ENCODE assay signal across 9 cellular contexts in the genomic region with DNA sequence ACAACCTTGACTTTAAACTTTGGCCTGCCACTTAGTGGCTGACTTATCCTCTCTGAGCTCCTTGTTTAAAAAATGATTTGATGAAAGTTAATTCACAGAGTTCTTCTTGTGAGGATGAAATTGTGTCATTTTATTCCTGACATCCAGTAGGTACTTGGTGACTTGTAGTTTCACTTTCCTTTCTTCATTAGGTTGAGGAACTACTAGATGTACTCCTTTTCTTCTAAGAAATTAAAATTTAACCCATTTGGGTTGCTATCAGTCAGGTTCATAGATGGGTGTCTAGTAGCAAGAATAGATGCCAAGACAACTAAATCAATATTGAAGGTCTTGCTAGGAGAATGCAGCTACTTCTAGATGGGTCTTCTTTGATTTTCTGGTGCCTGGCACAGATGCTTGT. TPM values are rescaled to one million over a fixed set of nuclear protein-coding genes. Genes with fewer than 3 reads are reported as not detected.
DNase-seq lines count a peak whose midpoint lies in the region; ATAC-seq and TF ChIP-seq lines count a peak whose summit lies in the region.
"Had no signal": no experiment of that assay in that cellular context is flagged by ENCODE, and none has a peak within 500 bp of the region (broad histone marks: within the 10 kb centered on the region; RNA-seq: fewer than 3 reads in every experiment).

No MANE protein-coding gene starts in this region.

- H3K79me2 ChIP-seq in PC-9 (ENCODE audit: low read depth), result peaks cover 90% of the 10 kb centered on the region

- no peak for DNase-seq in Calu3
- no peak for DNase-seq in PC-9
- DNase-seq in lower lobe of right lung, result no peak
- DNase-seq in SHP77 (lab: John Stamatoyannopoulos, UW), result no peak
- DNase-seq in central memory CD4-positive, alpha-beta T cell, result no peak
- no peak for DNase-seq in NCI-H1092 treated with DMSO at 0.1 percent for 48 hours (lab: John Stamatoyannopoulos, UW)
- DNase-seq in SK-N-DZ (ENCODE audit: low spot score), result no peak
- DNase-seq: NCI-H1105 had no signal

- H3F3A ChIP-seq in PC-9 (ENCODE audit: insufficient read depth, low read depth), result peaks cover 19% of the 10 kb centered on the region

- H3K36me3 Mint-ChIP-seq in Calu3 (ENCODE audit: insufficient read depth, unreplicated experiment), result peaks cover 31% of the 10 kb centered on the region

- H3K36me3 ChIP-seq in PC-9 (ENCODE audit: low read depth), result peaks cover 19% of the 10 kb centered on the region
- peaks cover 7% of the 10 kb centered on the region for H3K36me3 ChIP-seq in lower lobe of right lung

- 0 out of 2 replicates have a peak overlapping the region, but pooled peaks have one; percentile 4 for H3K4me2 ChIP-seq in PC-9

- H3K9me3 Mint-ChIP-seq in Calu3 (ENCODE audit: low read depth, unreplicated experiment), result no peaks in the 10 kb centered on the region

- peak overlapping the region; percentile 9 for H3K4me3 Mint-ChIP-seq in Calu3 (ENCODE audit: low read depth, unreplicated experiment)

- peaks cover 39% of the 10 kb centered on the region for H3K4me1 Mint-ChIP-seq in Calu3 (ENCODE audit: low read depth, unreplicated experiment)

- H3K9me3 ChIP-seq in PC-9 (ENCODE audit: insufficient read depth, low read depth), result no peaks in the 10 kb centered on the region
- H3K9me3 ChIP-seq in lower lobe of right lung, result no peaks in the 10 kb centered on the region

- H3K27ac ChIP-seq in PC-9, result no peak overlapping the region
- H3K27ac ChIP-seq in lower lobe of right lung, result no peak overlapping the region

- no TSS peak for BruUV-seq in Calu3 (replicated peaks; lab: Mats Ljungman, UMichigan)
- BruUV-seq in PC-9 (replicated peaks; lab: Mats Ljungman, UMichigan), result no TSS peak

- no peak overlapping the region for H3K27ac Mint-ChIP-seq in Calu3 (ENCODE audit: unreplicated experiment)

- H3K4me1 ChIP-seq in PC-9 (replicated peaks; ENCODE audit: insufficient read depth) (peaks cover 24% of the 10 kb centered on the region), lower lobe of right lung (peaks cover 77% of the 10 kb centered on the region)

- H2AFZ ChIP-seq in PC-9, result no peak overlapping the region

- intact Hi-C loops in Calu3 (cut with micrococcal nuclease; ENCODE audit: unreplicated experiment) (no loop called here), PC-9 (cut with micrococcal nuclease; ENCODE audit: unreplicated experiment) (no loop called here), lower lobe of right lung (cut with DNase I) (no loop called here)

- H4K20me1 ChIP-seq in PC-9 (ENCODE audit: insufficient read depth), result peaks cover 23% of the 10 kb centered on the region

- ATAC-seq in GM21528 (IDR thresholded peaks at IDR 0.05; ENCODE audit: low FRiP score, unreplicated experiment) (peak; percentile 30), lower lobe of right lung (no peak)

- TF ChIP-seq CTCF in Calu3 (IDR thresholded peaks at IDR 0.05; ENCODE audit: unreplicated experiment) (no peak), PC-9 (conservative IDR thresholded peaks at IDR 0.05) (no peak), lower lobe of right lung (IDR thresholded peaks at IDR 0.05) (no peak)

- no peak overlapping the region for H3K4me3 ChIP-seq in PC-9
- H3K4me3 ChIP-seq in lower lobe of right lung, result peak overlapping the region; percentile 4

- no peaks in the 10 kb centered on the region for H3K27me3 ChIP-seq in PC-9 (ENCODE audit: insufficient read depth, low read depth)
- H3K27me3 ChIP-seq in lower lobe of right lung (ENCODE audit: low read depth), result no peaks in the 10 kb centered on the region

- no peaks in the 10 kb centered on the region for H3K27me3 Mint-ChIP-seq in Calu3 (ENCODE audit: unreplicated experiment)

- CTCF ChIA-PET in Calu3 (lab: Charles Lee) (interaction anchor here (0.5 to 0.7 kb wide), 2 partner anchors 74 to 248 kb away, joined by 4 read pairs; no protein-coding TSS in a partner anchor), PC-9 (lab: Charles Lee) (no interaction called here)

- no peaks in the 10 kb centered on the region for H3K9me2 ChIP-seq in PC-9 (ENCODE audit: insufficient read depth)

- POLR2A ChIA-PET in PC-9 (lab: Charles Lee; ENCODE audit: unreplicated experiment), result interaction anchor here (0.6 kb wide), 1 partner anchor 437 kb away, joined by 5 read pairs; no protein-coding TSS in a partner anchor

RNA-seq across cellular contexts. Expression of a gene that starts 5.2 kb away (rescaled TPM):
- total RNA-seq in Calu3 (2022), result 15.8 and 18.9 TPM in 2 replicates
- 53.9 and 66.0 TPM in 2 replicates for total RNA-seq in PC-9 (2021)
- total RNA-seq in lower lobe of right lung, result 53.7 TPM
- 19.2 and 22.6 TPM in 2 replicates for polyA plus RNA-seq in SK-N-DZ (2014; cell fraction: cytosol; rRNA removed)
- polyA plus RNA-seq in SK-N-DZ (2014; cell fraction: nucleus; rRNA removed), result 11.1 and 19.1 TPM in 2 replicates

RNA-seq across cellular contexts. Expression of a gene that starts 33.4 kb away (rescaled TPM):
- total RNA-seq in Calu3 (2022) (1,190 and 1,430 TPM in 2 replicates), PC-9 (2021) (1,784 and 1,876 TPM in 2 replicates), lower lobe of right lung (1,413 TPM)
- polyA plus RNA-seq in SK-N-DZ (2014; cell fraction: cytosol; rRNA removed), result 2,583 and 3,247 TPM in 2 replicates
- 1,794 and 3,154 TPM in 2 replicates for polyA plus RNA-seq in SK-N-DZ (2014; cell fraction: nucleus; rRNA removed)

RNA-seq across cellular contexts. Expression of a gene that starts 33.5 kb away (rescaled TPM):
- total RNA-seq in Calu3 (2022), result 7.5 and 7.7 TPM in 2 replicates
- total RNA-seq in PC-9 (2021), result 8.6 and 12.6 TPM in 2 replicates
- total RNA-seq in lower lobe of right lung, result 11.1 TPM
- 14.5 and 21.2 TPM in 2 replicates for polyA plus RNA-seq in SK-N-DZ (2014; cell fraction: cytosol; rRNA removed)
- 10.1 and 11.3 TPM in 2 replicates for polyA plus RNA-seq in SK-N-DZ (2014; cell fraction: nucleus; rRNA removed)
